ENCODE assay signal across 21 cellular contexts in the genomic region with DNA sequence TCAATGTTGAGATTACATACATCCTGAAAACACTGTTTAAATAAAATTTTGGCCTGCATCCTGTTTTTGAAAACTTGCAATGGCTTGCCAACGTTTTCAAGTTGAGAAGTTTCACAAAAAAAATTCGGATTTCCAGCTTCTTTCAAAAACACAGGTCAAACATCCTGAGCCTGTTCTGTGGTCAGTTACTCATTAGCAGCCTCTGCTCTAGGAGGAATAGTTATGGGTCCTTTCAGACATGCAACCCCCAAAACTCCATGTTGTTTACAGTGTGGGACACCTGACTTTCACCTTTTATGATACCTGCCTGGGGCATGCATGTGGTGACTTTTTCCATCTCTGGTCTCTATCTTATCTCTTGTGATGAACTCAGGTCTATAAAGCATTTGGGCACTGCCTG.
"Had no signal": no experiment of that assay in that cellular context is flagged by ENCODE, and none has a peak within 500 bp of the region (broad histone marks: within the 10 kb centered on the region; RNA-seq: fewer than 3 reads in every experiment).

No MANE protein-coding gene starts in this region.

- H3K9me3 ChIP-seq: SJCRH30 had no signal

- H3K36me3 ChIP-seq: SJCRH30 had no signal

- H3K4me3 ChIP-seq: SJCRH30 had no signal

- DNase-seq: IMR-90, KG1, MM.1S, NCI-H1092 treated with DMSO at 0.1 percent for 48 hours, NCI-H1436 treated with DMSO at 0.1 percent for 48 hours, NCI-H1694, NCI-H1930, NCI-H2081, NCI-H2107, NCI-H226, NCI-H446, NCI-H510A, NCI-H524 treated with DMSO at 0.1 percent for 48 hours, NCI-H69, NCI-H774, SHP77 treated with DMSO at 0.1 percent for 48 hours, SJCRH30 had no signal

- H3K4me1 ChIP-seq: SJCRH30 had no signal

- ATAC-seq: Panc1, Right ventricle myocardium inferior, SK-N-SH treated with all-trans-retinoic acid at 6 μM for 48 hours had no signal

- H3K27ac ChIP-seq: RWPE1, SJCRH30 had no signal

- H3K27me3 ChIP-seq: SJCRH30 had no signal
